ENCODE assay signal across 12 cellular contexts in genomic region chr10:80165173-80165572, GRCh38. TPM values are rescaled to one million over a fixed set of nuclear protein-coding genes. Genes with fewer than 3 reads are reported as not detected.
DNase-seq lines count a peak whose midpoint lies in the region; ATAC-seq, FAIRE-seq and TF ChIP-seq lines count a peak whose summit lies in the region.
"Had no signal": no experiment of that assay in that cellular context is flagged by ENCODE, and none has a peak within 500 bp of the region (broad histone marks: within the 10 kb centered on the region; RNA-seq: fewer than 3 reads in every experiment).

No MANE protein-coding gene starts in this region.

- intact Hi-C loops in adrenal gland (cut with DNase I), result no loop called here

- no peak overlapping the region; a peak in 1 of 6 replicates for H3K27ac ChIP-seq in A549
- H3K27ac ChIP-seq in mesodermal cell (ENCODE audit: low read depth, low read length, severe bottlenecking), result peak overlapping the region; percentile 1
- H3K27ac ChIP-seq in adrenal gland, result peak overlapping the region in 1 of 5 donors; percentile 25

- FAIRE-seq in A549 (lab: Jason Lieb, UNC) (no peak), bronchial epithelial cell (lab: Jason Lieb, UNC) (no peak)
- FAIRE-seq: GM18507 had no signal

- H3K27me3 ChIP-seq in bronchial epithelial cell (ENCODE audit: control insufficient read depth, insufficient read depth, low read length) (no peaks in the 10 kb centered on the region), adrenal gland (no peaks in the 10 kb centered on the region)

- H3K9me3 ChIP-seq in A549 (no peaks in the 10 kb centered on the region), mesodermal cell (ENCODE audit: control insufficient read depth, low read length) (no peaks in the 10 kb centered on the region), adrenal gland (replicated peaks in 1 of 3) (no peaks in the 10 kb centered on the region)
- H3K9me3 ChIP-seq: Caco-2 had no signal

- H3K4me1 ChIP-seq in A549 (peaks cover 24% of the 10 kb centered on the region), mesodermal cell (ENCODE audit: control insufficient read depth, insufficient read depth, low read length, poor library complexity, severe bottlenecking) (peaks cover 45% of the 10 kb centered on the region), adrenal gland (replicated peaks in 1 of 2) (no peaks in the 10 kb centered on the region)
- H3K4me1 ChIP-seq: Caco-2 had no signal

- WGBS in A549 (ENCODE audit: missing lambda C conversion rate), result 93% methylated on average over 6 of the region's 7 CpGs
- WGBS in mesodermal cell (ENCODE audit: insufficient coverage in 2 of 2), 2 experiments, result 88 to 89% methylated on average over 5 to 7 of the region's 7 CpGs
- WGBS in adrenal gland, 4 donors, result 91 to 97% (median 94%) methylated on average over 6 to 7 of the region's 7 CpGs

- H3K36me3 ChIP-seq in bronchial epithelial cell (ENCODE audit: control insufficient read depth, insufficient read depth, low read length) (peaks cover 43% of the 10 kb centered on the region), mesodermal cell (ENCODE audit: control insufficient read depth, insufficient read depth, low read length) (peaks cover 54% of the 10 kb centered on the region), adrenal gland (replicated peaks in 1 of 2) (peaks cover 0 to 21% of the 10 kb centered on the region in 2 donors)

- H3K4me3 ChIP-seq in A549 (no peak overlapping the region), bronchial epithelial cell (ENCODE audit: low read depth, low read length) (no peak overlapping the region), mesodermal cell (ENCODE audit: extremely low read depth, insufficient read depth, low read length, poor library complexity, severe bottlenecking) (no peak overlapping the region), adrenal gland (no peak overlapping the region)

- POLR2A ChIA-PET in A549 (lab: Yijun Ruan, JAX), result interaction anchor here (1.0 kb wide), 1 partner anchor 43 kb away, joined by 3 read pairs; no protein-coding TSS in a partner anchor
- POLR2A ChIA-PET in HEK293T (lab: Yijun Ruan, JAX), result no interaction called here

- ATAC-seq in A549, result peak; percentile 68 to 71
- no peak for ATAC-seq in HG03520 (IDR thresholded peaks at IDR 0.05; ENCODE audit: unreplicated experiment)
- no peak for ATAC-seq in GM19023 (IDR thresholded peaks at IDR 0.05; ENCODE audit: unreplicated experiment)

- TF ChIP-seq CTCF in A549 (IDR thresholded peaks at IDR 0.05), result no peak
- peak; percentile 47 for TF ChIP-seq CTCF in bronchial epithelial cell (IDR thresholded peaks at IDR 0.05; ENCODE audit: insufficient read depth, low read length, severe bottlenecking)
- TF ChIP-seq CTCF in adrenal gland (IDR thresholded peaks at IDR 0.05), result peak in 1 of 6 experiments; percentile 4

- no peak for TF ChIP-seq EP300 in A549 (IDR thresholded peaks at IDR 0.05)

- H3K4me2 ChIP-seq in A549, result no peak overlapping the region

- no peak for TF ChIP-seq RAD21 in A549 (conservative IDR thresholded peaks at IDR 0.05 in 1 of 2, IDR thresholded peaks at IDR 0.05 in 1 of 2)

- DNase-seq in A549 (ENCODE audit: low read depth in 1 of 2, low spot score in 1 of 2) (peak; percentile 20 to 25), HEK293T (ENCODE audit: extremely low spot score) (no peak), bronchial epithelial cell (ENCODE audit: low read depth) (peak; percentile 78), NCI-H1417 treated with DMSO at 0.1 percent for 48 hours (lab: John Stamatoyannopoulos, UW) (no peak), adrenal gland (no peak)
- DNase-seq: effector memory CD4-positive, alpha-beta T cell had no signal

- TF ChIP-seq POLR2A in A549 (IDR thresholded peaks at IDR 0.05; ENCODE audit: low read length) (no peak), adrenal gland (IDR thresholded peaks at IDR 0.05) (no peak)

- CTCF ChIA-PET in A549 (lab: Yijun Ruan, JAX) (interaction anchor here (0.9 to 2.7 kb wide), 7 partner anchors 10 to 57 kb away, joined by 3 to 7 read pairs (median 4); no protein-coding TSS in a partner anchor), HEK293T (lab: Yijun Ruan, JAX) (interaction anchor here (1.3 kb wide), 1 partner anchor 21 kb away, joined by 4 read pairs; no protein-coding TSS in a partner anchor)

TF ChIP-seq in A549, 52 proteins besides CTCF, POLR2A, EP300 and RAD21:
- TF ChIP-seq FOXS1 (CRISPR knock-in tag; IDR thresholded peaks at IDR 0.05), result no peak
- no peak for TF ChIP-seq SREBF2 (IDR thresholded peaks at IDR 0.05)
- no peak for TF ChIP-seq MAX (IDR thresholded peaks at IDR 0.05)
- TF ChIP-seq MAFK (IDR thresholded peaks at IDR 0.05; ENCODE audit: partially characterized antibody), result no peak
- TF ChIP-seq CHD4 (IDR thresholded peaks at IDR 0.05; ENCODE audit: borderline replicate concordance), result no peak

TF ChIP-seq in HEK293T, 16 proteins besides CTCF, POLR2A, EP300 and RAD21:
- TF ChIP-seq ARNT (IDR thresholded peaks at IDR 0.05) (no peak), PKNOX1 (IDR thresholded peaks at IDR 0.05) (peak; percentile 52)

RNA-seq across cellular contexts. Expression of gene PLAC9, which starts 32.6 kb away (rescaled TPM):
- polyA plus RNA-seq in A549 (2011; rRNA removed) (not detected in 2 replicates), A549 (2017; fragmentation: RNase III; extraction: RNeasy Plus Mini Kit Qiagen cat#74134 plus additional on column Dnase treatment) (not detected in 3 replicates), adrenal gland (10 to 100 TPM in 2 of 3 donors, 1 to 10 TPM in 1; 1.8 to 67.6 (median 61.4) TPM)
- polyA plus RNA-seq in A549 (2012; cell fraction: cytosol; rRNA removed), result 0.05 and 0.07 TPM in 2 replicates
- polyA plus RNA-seq in A549 (2012; cell fraction: nucleus; rRNA removed), result 0.07 TPM in 1 of 2 replicates, not detected in the other
- polyA minus RNA-seq in A549 (2011; rRNA and poly(A)+ RNA removed), result not detected in 2 replicates
- total RNA-seq in bronchial epithelial cell (0.13 TPM in 1 of 2 replicates, not detected in the other), adrenal gland (10 to 100 TPM; 11.7 to 26.9 (median 24.0) TPM)
- polyA plus RNA-seq in mesodermal cell (2013, experiment 1 of 2), result 7.5 TPM
- 6.0 TPM for polyA plus RNA-seq in mesodermal cell (2013, experiment 2 of 2)
- total RNA-seq: Caco-2, HT-29 had no signal

RNA-seq across cellular contexts. Expression of gene ANXA11, which starts 40.2 kb away (rescaled TPM):
- polyA plus RNA-seq in A549 (2011; rRNA removed), result 92.6 and 123 TPM in 2 replicates
- polyA plus RNA-seq in A549 (2012; cell fraction: cytosol; rRNA removed), result 98.4 and 119 TPM in 2 replicates
- 109 and 134 TPM in 2 replicates for polyA plus RNA-seq in A549 (2012; cell fraction: nucleus; rRNA removed)
- 117 to 121 TPM (median 119 TPM) in 3 replicates for polyA plus RNA-seq in A549 (2017; fragmentation: RNase III; extraction: RNeasy Plus Mini Kit Qiagen cat#74134 plus additional on column Dnase treatment)
- 78.8 and 93.8 TPM in 2 replicates for polyA minus RNA-seq in A549 (2011; rRNA and poly(A)+ RNA removed)
- total RNA-seq in bronchial epithelial cell, result 22.1 and 31.7 TPM in 2 replicates
- 112 TPM for polyA plus RNA-seq in mesodermal cell (2013, experiment 1 of 2)
- 106 TPM for polyA plus RNA-seq in mesodermal cell (2013, experiment 2 of 2)
- total RNA-seq in adrenal gland, result 10 to 100 TPM; 39.0 to 99.5 (median 67.7) TPM
- 100 to 1,000 TPM in 2 of 3 donors, 10 to 100 TPM in 1; 83.3 to 249 (median 239) TPM for polyA plus RNA-seq in adrenal gland

Comparison
In these comparisons a context has a peak if more than half of its experiments do, and no peak if none do; other contexts are left out.
1. ATAC-seq: peak in A549 (2 of 2); none in HG03520 (single experiment) and GM19023 (single experiment).
2. DNase-seq: peak in A549 (2 of 2) and bronchial epithelial cell (single experiment); none in HEK293T (single experiment), NCI-H1417 treated with DMSO at 0.1 percent for 48 hours (single experiment) and adrenal gland (0 of 7).
3. RNA of gene PLAC9, which starts 32.6 kb away (total RNA-seq): 11.7 to 26.9 TPM in adrenal gland; 0.13 TPM in bronchial epithelial cell; every median in the first group is over 10 times any median in the second.